ENCODE assay signal across 2 cellular contexts in genomic region chr5:59772206-59772605, GRCh38.
A peak's percentile ranks its signal among the peaks of the same experiment; 100 is the strongest.
TF ChIP-seq lines count a peak whose summit lies in the region.

No MANE protein-coding gene starts in this region.

TF ChIP-seq in A549, 52 proteins besides CTCF, POLR2A, EP300 and RAD21 (continued from another document):
- TF ChIP-seq FOSL2 (IDR thresholded peaks at IDR 0.05) (no peak), FOSL2 (CRISPR knock-in tag; IDR thresholded peaks at IDR 0.05) (no peak), FOSB (CRISPR knock-in tag; IDR thresholded peaks at IDR 0.05) (no peak), ZNF302 (CRISPR knock-in tag; IDR thresholded peaks at IDR 0.05) (no peak), RFX5 (IDR thresholded peaks at IDR 0.05) (no peak), CBX8 (IDR thresholded peaks at IDR 0.05) (no peak), RCOR1 (IDR thresholded peaks at IDR 0.05; ENCODE audit: low read depth, low read length) (no peak), HEYL (CRISPR knock-in tag; IDR thresholded peaks at IDR 0.05) (no peak), TP53 (CRISPR knock-in tag; IDR thresholded peaks at IDR 0.05) (no peak), ATOH8 (CRISPR knock-in tag; IDR thresholded peaks at IDR 0.05; ENCODE audit: low read depth) (no peak), RNF2 (IDR thresholded peaks at IDR 0.05; ENCODE audit: borderline replicate concordance, low read depth) (no peak)

TF ChIP-seq in HEK293, 187 proteins besides CTCF, POLR2A, EP300 and RAD21 (continued from another document):
- TF ChIP-seq REST (tag by site-specific recombination; IDR thresholded peaks at IDR 0.05) = no peak
- TF ChIP-seq ZNF341 (tag by site-specific recombination; IDR thresholded peaks at IDR 0.05; ENCODE audit: low read depth) = 0 out of 2 replicates have a peak, but pooled peaks have one; percentile 7
- TF ChIP-seq ZNF280C (tag by site-specific recombination; IDR thresholded peaks at IDR 0.05) = no peak
- TF ChIP-seq ZNF670 (tag by site-specific recombination; IDR thresholded peaks at IDR 0.05; ENCODE audit: low read depth) = no peak
- TF ChIP-seq PRDM2 (tag by site-specific recombination; IDR thresholded peaks at IDR 0.05; ENCODE audit: borderline replicate concordance) = no peak
- no peak for TF ChIP-seq ZNF777 (tag by site-specific recombination; IDR thresholded peaks at IDR 0.05; ENCODE audit: borderline replicate concordance)
- no peak for TF ChIP-seq ZNF548 (tag by site-specific recombination; IDR thresholded peaks at IDR 0.05)
- no peak for TF ChIP-seq ZNF792 (tag by site-specific recombination; IDR thresholded peaks at IDR 0.05)
- no peak for TF ChIP-seq ZNF184 (tag by site-specific recombination; IDR thresholded peaks at IDR 0.05)
- no peak for TF ChIP-seq ZIC2 (tag by site-specific recombination; IDR thresholded peaks at IDR 0.05)
- TF ChIP-seq ZNF248 (tag by site-specific recombination; IDR thresholded peaks at IDR 0.05) = no peak
- no peak for TF ChIP-seq ZNF280D (tag by site-specific recombination; IDR thresholded peaks at IDR 0.05)
- TF ChIP-seq ZNF121 (tag by site-specific recombination; IDR thresholded peaks at IDR 0.05) = no peak
- TF ChIP-seq ZFHX2 (tag by site-specific recombination; conservative IDR thresholded peaks at IDR 0.05) = peak; percentile 61
- TF ChIP-seq ZNF449 (tag by site-specific recombination; IDR thresholded peaks at IDR 0.05) = no peak
